21 cellular contexts compared by ENCODE assay signal in genomic region chr1:243597383-243597782, GRCh38.
A peak's percentile ranks its signal among the peaks of the same experiment; 100 is the strongest.
DNase-seq lines count a peak whose midpoint lies in the region; ATAC-seq and TF ChIP-seq lines count a peak whose summit lies in the region.
"Had no signal": no experiment of that assay in that cellular context is flagged by ENCODE, and none has a peak within 500 bp of the region (broad histone marks: within the 10 kb centered on the region; RNA-seq: fewer than 3 reads in every experiment).

No MANE protein-coding gene starts in this region.

- no peak overlapping the region for H3K4me3 ChIP-seq in RWPE2 (ENCODE audit: severe bottlenecking)
- H3K4me3 ChIP-seq in choroid plexus epithelial cell (ENCODE audit: low read depth, low read length) = no peak overlapping the region
- H3K4me3 ChIP-seq: coronary artery, esophagus muscularis mucosa, Peyer's patch had no signal

- H3K4me1 ChIP-seq in RWPE2 (ENCODE audit: insufficient read depth, poor library complexity, severe bottlenecking) = peaks cover 20% of the 10 kb centered on the region
- H3K4me1 ChIP-seq: Peyer's patch had no signal

- peak overlapping the region; percentile 18 for H3K4me3 Mint-ChIP-seq in T-helper 1 cell treated with Interleukin-12 subunit alpha and Interleukin-12 subunit beta and Interleukin-4 antibody, amounts not matched to agents 30 μg/mL and 1 μg/mL, for 36 hours

- TF ChIP-seq CTCF in RWPE2 (IDR thresholded peaks at IDR 0.05; ENCODE audit: poor library complexity, severe bottlenecking) (no peak), choroid plexus epithelial cell (conservative IDR thresholded peaks at IDR 0.05; ENCODE audit: low read depth, low read length) (no peak)

- H3K4me1 Mint-ChIP-seq in T-helper 1 cell treated with Interleukin-12 subunit alpha and Interleukin-12 subunit beta and Interleukin-4 antibody, amounts not matched to agents 30 μg/mL and 1 μg/mL, for 36 hours (ENCODE audit: low read depth) = peaks cover 23% of the 10 kb centered on the region

- no peaks in the 10 kb centered on the region for H3K27me3 ChIP-seq in RWPE2 (ENCODE audit: insufficient read depth, poor library complexity, severe bottlenecking)
- H3K27me3 ChIP-seq: esophagus muscularis mucosa, Peyer's patch had no signal

- peak overlapping the region; percentile 33 for H3K27ac ChIP-seq in RWPE2 (ENCODE audit: poor library complexity, severe bottlenecking)
- H3K27ac ChIP-seq: coronary artery, esophagus muscularis mucosa, Peyer's patch had no signal

- H3K9me3 Mint-ChIP-seq in T-helper 1 cell treated with Interleukin-12 subunit alpha and Interleukin-12 subunit beta and Interleukin-4 antibody, amounts not matched to agents 30 μg/mL and 1 μg/mL, for 36 hours = peaks cover 15% of the 10 kb centered on the region

- DNase-seq in T-helper 1 cell (no peak), RWPE2 (ENCODE audit: low spot score) (no peak), choroid plexus epithelial cell (ENCODE audit: low read depth) (peak; percentile 20), renal cortical epithelial cell (ENCODE audit: low read depth) (peak; percentile 37), DMS114 treated with DMSO at 0.1 percent for 48 hours (lab: John Stamatoyannopoulos, UW; ENCODE audit: unreplicated experiment) (no peak), OCI-M2 (lab: John Stamatoyannopoulos, UW; ENCODE audit: unreplicated experiment) (no peak)
- no peak for DNase-seq in stimulated activated naive CD4-positive, alpha-beta T cell (lab: John Stamatoyannopoulos, UW)
- DNase-seq: activated CD4-positive, alpha-beta T cell treated with anti-CD3 and anti-CD28 coated beads, Interleukin-2, amount 50 U/mL, for 1 hour; activated effector memory CD4-positive, alpha-beta T cell treated with Interleukin-2 at 50 U/mL for 16 hours; anterior cingulate cortex; COR-L47; GF-D8; H7; kidney glomerular epithelial cell; NCI-H1694; NCI-H510A; Peyer's patch; stimulated activated CD4-positive, alpha-beta T cell treated with anti-CD3 and anti-CD28 coated beads, Interleukin-4, amount 100 ng/mL, for 24 hours had no signal

- no peaks in the 10 kb centered on the region for H3K9me3 ChIP-seq in RWPE2 (ENCODE audit: severe bottlenecking)
- H3K9me3 ChIP-seq: Peyer's patch had no signal

- peaks cover 17% of the 10 kb centered on the region for H3K36me3 Mint-ChIP-seq in T-helper 1 cell treated with Interleukin-12 subunit alpha and Interleukin-12 subunit beta and Interleukin-4 antibody, amounts not matched to agents 30 μg/mL and 1 μg/mL, for 36 hours (ENCODE audit: low read depth)

- H3K36me3 ChIP-seq in RWPE2 (ENCODE audit: low read depth) = no peaks in the 10 kb centered on the region; the same call in 1 of the 2 replicates
- H3K36me3 ChIP-seq: Peyer's patch had no signal

- no peaks in the 10 kb centered on the region for H3K27me3 Mint-ChIP-seq in T-helper 1 cell treated with Interleukin-12 subunit alpha and Interleukin-12 subunit beta and Interleukin-4 antibody, amounts not matched to agents 30 μg/mL and 1 μg/mL, for 36 hours (ENCODE audit: low read depth)

- peak overlapping the region; percentile 68 for H3K27ac Mint-ChIP-seq in T-helper 1 cell treated with Interleukin-12 subunit alpha and Interleukin-12 subunit beta and Interleukin-4 antibody, amounts not matched to agents 30 μg/mL and 1 μg/mL, for 36 hours

- no peak for ATAC-seq in RWPE2 (ENCODE audit: low read depth)

Comparison
In these comparisons a context has a peak if more than half of its experiments do, and no peak if none do; other contexts are left out.
1. DNase-seq: peak in choroid plexus epithelial cell (single experiment) and renal cortical epithelial cell (single experiment); none in T-helper 1 cell (0 of 5), RWPE2 (single experiment), stimulated activated naive CD4-positive, alpha-beta T cell (0 of 6), DMS114 treated with DMSO at 0.1 percent for 48 hours (single experiment) and OCI-M2 (single experiment).